15 cellular contexts compared by ENCODE assay signal in genomic region chr2:212266310-212266709, GRCh38.
A peak's percentile ranks its signal among the peaks of the same experiment; 100 is the strongest.
DNase-seq lines count a peak whose midpoint lies in the region; ATAC-seq, FAIRE-seq and TF ChIP-seq lines count a peak whose summit lies in the region.
"Had no signal": no experiment of that assay in that cellular context is flagged by ENCODE, and none has a peak within 500 bp of the region (broad histone marks: within the 10 kb centered on the region; RNA-seq: fewer than 3 reads in every experiment).

No MANE protein-coding gene starts in this region.

- H3K27me3 ChIP-seq in GM23338 (ENCODE audit: insufficient read depth) = no peaks in the 10 kb centered on the region
- no peaks in the 10 kb centered on the region for H3K27me3 ChIP-seq in OCI-LY3 (ENCODE audit: low read depth, low read length)
- no peaks in the 10 kb centered on the region for H3K27me3 ChIP-seq in GM12878 (replicated peaks in 1 of 2; ENCODE audit: control insufficient read depth in 2 of 2, insufficient read depth in 2 of 2, low read length in 1 of 2)
- H3K27me3 ChIP-seq in thoracic aorta (replicated peaks; ENCODE audit: insufficient read depth) = no peaks in the 10 kb centered on the region
- no peaks in the 10 kb centered on the region for H3K27me3 ChIP-seq in right atrium auricular region

- DNase-seq in GM23338 (ENCODE audit: low spot score) (peak; percentile 7), GM12878 (ENCODE audit: low read depth, low spot score) (no peak), thoracic aorta (ENCODE audit: low spot score) (no peak), right atrium auricular region (ENCODE audit: low spot score) (no peak), Right ventricle myocardium inferior (ENCODE audit: missing footprints) (no peak)
- DNase-seq: CD4-positive, alpha-beta memory T cell; DMS79 had no signal

- H3K4me1 Mint-ChIP-seq in GM23338 = 0 out of 3 replicates have a peak, but pooled peaks cover 4% of the 10 kb centered on the region
- H3K4me1 Mint-ChIP-seq: B cell; CD4-positive, alpha-beta memory T cell had no signal

- POLR2A ChIA-PET in GM12878 (lab: Charles Lee) = no interaction called here

- H3K27ac ChIP-seq in GM23338 (ENCODE audit: low read depth) = no peak overlapping the region
- no peak overlapping the region for H3K27ac ChIP-seq in OCI-LY3 (ENCODE audit: low read length)
- no peak overlapping the region for H3K27ac ChIP-seq in GM12878 (ENCODE audit: control insufficient read depth, insufficient read depth)
- H3K27ac ChIP-seq in thoracic aorta = no peak overlapping the region
- no peak overlapping the region for H3K27ac ChIP-seq in right atrium auricular region
- H3K27ac ChIP-seq: C4-2B, HL-60 had no signal

- TF ChIP-seq CTCF in GM23338 (conservative IDR thresholded peaks at IDR 0.05; ENCODE audit: low read depth in 2 of 2) (no peak), OCI-LY3 (IDR thresholded peaks at IDR 0.05; ENCODE audit: low read depth, low read length) (no peak), GM12878 (IDR thresholded peaks at IDR 0.05 in 2 of 3, conservative IDR thresholded peaks at IDR 0.05 in 1 of 3; ENCODE audit: control insufficient read depth in 2 of 3, extremely low read depth in 1 of 3, insufficient read depth in 1 of 3, low read depth in 3 of 3, low read length in 3 of 3) (no peak), thoracic aorta (IDR thresholded peaks at IDR 0.05) (no peak), right atrium auricular region (IDR thresholded peaks at IDR 0.05) (no peak)

- no peak for ATAC-seq in GM23338
- peak; percentile 52 for ATAC-seq in GM12878
- no peak for ATAC-seq in thoracic aorta (ENCODE audit: insufficient number of reproducible peaks, low FRiP score, low read depth)
- ATAC-seq in activated CD4-positive, CD25-positive, alpha-beta regulatory T cell treated with anti-CD3 and anti-CD28 coated beads, Interleukin-2, amount 50 U/mL, for 24 hours = no peak
- ATAC-seq in Right ventricle myocardium inferior = no peak

- no peak for TF ChIP-seq POLR2A in GM12878 (IDR thresholded peaks at IDR 0.05; ENCODE audit: low read depth, low read length)

- H3K4me2 ChIP-seq in GM23338 = no peak overlapping the region
- peak overlapping the region; percentile 76 for H3K4me2 ChIP-seq in OCI-LY3 (ENCODE audit: low read length)
- no peak overlapping the region for H3K4me2 ChIP-seq in GM12878 (ENCODE audit: control insufficient read depth, insufficient read depth)

- H3K4me3 Mint-ChIP-seq in GM23338 = no peak overlapping the region
- H3K4me3 Mint-ChIP-seq: B cell; CD4-positive, alpha-beta memory T cell had no signal

- no peaks in the 10 kb centered on the region for H3K9me3 Mint-ChIP-seq in GM23338

- no peaks in the 10 kb centered on the region for H3K27me3 Mint-ChIP-seq in GM23338 (ENCODE audit: insufficient read depth, low read depth, poor library complexity)
- H3K27me3 Mint-ChIP-seq: B cell; CD4-positive, alpha-beta memory T cell had no signal

- BruUV-seq in GM12878 (replicated peaks; lab: Mats Ljungman, UMichigan) = no TSS peak

- H3K36me3 ChIP-seq in GM23338 (ENCODE audit: insufficient read depth) (no peaks in the 10 kb centered on the region), OCI-LY3 (replicated peaks; ENCODE audit: low read depth, low read length) (no peaks in the 10 kb centered on the region), GM12878 (ENCODE audit: control insufficient read depth in 2 of 2, insufficient read depth in 2 of 2, low read length in 1 of 2) (no peaks in the 10 kb centered on the region), thoracic aorta (no peaks in the 10 kb centered on the region), right atrium auricular region (no peaks in the 10 kb centered on the region)
- H3K36me3 ChIP-seq: HAP-1 had no signal

- TF ChIP-seq RAD21 in GM12878 (IDR thresholded peaks at IDR 0.05; ENCODE audit: insufficient read depth, low read depth, low read length) = no peak

- H3F3A ChIP-seq in GM23338 (replicated peaks; ENCODE audit: low read depth) = no peaks in the 10 kb centered on the region

- no peaks in the 10 kb centered on the region for H3K9me2 ChIP-seq in GM23338 (ENCODE audit: insufficient read depth)

- RAD21 ChIA-PET in GM12878 (lab: Charles Lee; ENCODE audit: unreplicated experiment) = no interaction called here

- no peaks in the 10 kb centered on the region for H4K20me1 ChIP-seq in GM23338 (replicated peaks; ENCODE audit: insufficient read depth)
- no peaks in the 10 kb centered on the region for H4K20me1 ChIP-seq in OCI-LY3 (ENCODE audit: insufficient read depth, low read length)
- H4K20me1 ChIP-seq in GM12878 (ENCODE audit: control insufficient read depth, insufficient read depth) = no peaks in the 10 kb centered on the region

- no peak for TF ChIP-seq EP300 in GM12878 (IDR thresholded peaks at IDR 0.05; ENCODE audit: borderline replicate concordance in 1 of 2, control insufficient read depth in 1 of 2, low read depth in 2 of 2, low read length in 2 of 2)

- H3K27ac Mint-ChIP-seq in GM23338 = no peak overlapping the region
- H3K27ac Mint-ChIP-seq: B cell; CD4-positive, alpha-beta memory T cell had no signal

- H3K4me3 ChIP-seq in GM23338 (no peak overlapping the region), OCI-LY3 (ENCODE audit: low read length) (peak overlapping the region; percentile 62), GM12878 (no peak overlapping the region), thoracic aorta (peak overlapping the region; percentile 17), right atrium auricular region (no peak overlapping the region)
- H3K4me3 ChIP-seq: HAP-1 had no signal

- SMC1A ChIA-PET in GM12878 (lab: Charles Lee; ENCODE audit: uncharacterized antibody, unreplicated experiment) = interaction anchor here (1.1 kb wide), 1 partner anchor 19 kb away, joined by 4 read pairs; no protein-coding TSS in a partner anchor

- H3K36me3 Mint-ChIP-seq in GM23338 (ENCODE audit: low read depth) = no peaks in the 10 kb centered on the region
- H3K36me3 Mint-ChIP-seq: CD4-positive, alpha-beta memory T cell had no signal

- in situ Hi-C loops in GM12878 (cut with MboI) = no loop called here

- H3K4me1 ChIP-seq in GM23338 (ENCODE audit: insufficient read depth) (no peaks in the 10 kb centered on the region), OCI-LY3 (ENCODE audit: low read length) (peaks cover 19% of the 10 kb centered on the region), GM12878 (ENCODE audit: control insufficient read depth, insufficient read depth, low read length) (no peaks in the 10 kb centered on the region), thoracic aorta (ENCODE audit: control insufficient read depth in 1 of 2, low read depth in 2 of 2) (peaks cover 8 to 16% of the 10 kb centered on the region in 2 donors), right atrium auricular region (peaks cover 0 to under 1% of the 10 kb centered on the region in 2 donors)
- H3K4me1 ChIP-seq: HAP-1 had no signal

- H3K79me2 ChIP-seq in GM23338 (replicated peaks; ENCODE audit: insufficient read depth) (no peaks in the 10 kb centered on the region), OCI-LY3 (ENCODE audit: low read length) (no peaks in the 10 kb centered on the region), GM12878 (ENCODE audit: control insufficient read depth, insufficient read depth, low read length) (no peaks in the 10 kb centered on the region)

- FAIRE-seq in GM12878 (lab: Jason Lieb, UNC) = no peak
- FAIRE-seq: GM12891, H1 had no signal

- 0% methylated on average over 1 of the region's 1 CpG for WGBS in GM12878 (ENCODE audit: insufficient coverage, insufficient replicate concordance, low lambda C conversion rate, missing lambda C conversion rate)

- H2AFZ ChIP-seq in GM23338 = no peak overlapping the region
- H2AFZ ChIP-seq in OCI-LY3 (ENCODE audit: low read depth, low read length) = no peak overlapping the region
- H2AFZ ChIP-seq in GM12878 (ENCODE audit: control insufficient read depth, low read depth, low read length) = no peak overlapping the region

- 0 out of 2 replicates have a peak overlapping the region, but pooled peaks have one; percentile 9 for H3K9ac ChIP-seq in OCI-LY3 (ENCODE audit: low read length)
- no peak overlapping the region for H3K9ac ChIP-seq in GM12878 (ENCODE audit: control insufficient read depth, insufficient read depth, low read length)

- intact Hi-C loops in GM12878 (cut with micrococcal nuclease; ENCODE audit: unreplicated experiment) = no loop called here
- intact Hi-C loops in Right ventricle myocardium inferior (cut with DNase I) = no loop called here

- CTCF ChIA-PET in GM12878 (lab: Yijun Ruan, JAX) = no interaction called here

- H3K9me3 ChIP-seq in OCI-LY3 (ENCODE audit: insufficient read depth, low read length) (no peaks in the 10 kb centered on the region), GM12878 (replicated peaks; ENCODE audit: control insufficient read depth, insufficient read depth, low read length) (no peaks in the 10 kb centered on the region), thoracic aorta (no peaks in the 10 kb centered on the region), right atrium auricular region (no peaks in the 10 kb centered on the region)
- H3K9me3 ChIP-seq: HAP-1 had no signal

TF ChIP-seq in GM12878, 131 proteins besides CTCF, POLR2A, EP300 and RAD21 (continues in another document):
- TF ChIP-seq ZNF622 (IDR thresholded peaks at IDR 0.05) (no peak), NBN (IDR thresholded peaks at IDR 0.05) (no peak), DPF2 (IDR thresholded peaks at IDR 0.05) (no peak)
- TF ChIP-seq, protein P1, sequence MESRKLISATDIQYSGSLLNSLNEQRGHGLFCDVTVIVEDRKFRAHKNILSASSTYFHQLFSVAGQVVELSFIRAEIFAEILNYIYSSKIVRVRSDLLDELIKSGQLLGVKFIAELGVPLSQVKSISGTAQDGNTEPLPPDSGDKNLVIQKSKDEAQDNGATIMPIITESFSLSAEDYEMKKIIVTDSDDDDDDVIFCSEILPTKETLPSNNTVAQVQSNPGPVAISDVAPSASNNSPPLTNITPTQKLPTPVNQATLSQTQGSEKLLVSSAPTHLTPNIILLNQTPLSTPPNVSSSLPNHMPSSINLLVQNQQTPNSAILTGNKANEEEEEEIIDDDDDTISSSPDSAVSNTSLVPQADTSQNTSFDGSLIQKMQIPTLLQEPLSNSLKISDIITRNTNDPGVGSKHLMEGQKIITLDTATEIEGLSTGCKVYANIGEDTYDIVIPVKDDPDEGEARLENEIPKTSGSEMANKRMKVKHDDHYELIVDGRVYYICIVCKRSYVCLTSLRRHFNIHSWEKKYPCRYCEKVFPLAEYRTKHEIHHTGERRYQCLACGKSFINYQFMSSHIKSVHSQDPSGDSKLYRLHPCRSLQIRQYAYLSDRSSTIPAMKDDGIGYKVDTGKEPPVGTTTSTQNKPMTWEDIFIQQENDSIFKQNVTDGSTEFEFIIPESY (IDR thresholded peaks at IDR 0.05) = no peak
- TF ChIP-seq, protein P2, sequence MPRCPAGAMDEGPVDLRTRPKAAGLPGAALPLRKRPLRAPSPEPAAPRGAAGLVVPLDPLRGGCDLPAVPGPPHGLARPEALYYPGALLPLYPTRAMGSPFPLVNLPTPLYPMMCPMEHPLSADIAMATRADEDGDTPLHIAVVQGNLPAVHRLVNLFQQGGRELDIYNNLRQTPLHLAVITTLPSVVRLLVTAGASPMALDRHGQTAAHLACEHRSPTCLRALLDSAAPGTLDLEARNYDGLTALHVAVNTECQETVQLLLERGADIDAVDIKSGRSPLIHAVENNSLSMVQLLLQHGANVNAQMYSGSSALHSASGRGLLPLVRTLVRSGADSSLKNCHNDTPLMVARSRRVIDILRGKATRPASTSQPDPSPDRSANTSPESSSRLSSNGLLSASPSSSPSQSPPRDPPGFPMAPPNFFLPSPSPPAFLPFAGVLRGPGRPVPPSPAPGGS (IDR thresholded peaks at IDR 0.05; ENCODE audit: borderline replicate concordance, insufficient read depth, low read depth, low read length, poor library complexity, severe bottlenecking) = no peak

Comparison
In these comparisons a context has a peak if more than half of its experiments do, and no peak if none do; other contexts are left out.
1. H3K4me3 ChIP-seq: peak in OCI-LY3 (single experiment) and thoracic aorta (single experiment); none in GM23338 (single experiment), GM12878 (single experiment) and right atrium auricular region (0 of 2).